21 cellular contexts compared by ENCODE assay signal in genomic region chr13:85379991-85380390, GRCh38.
"Had no signal": no experiment of that assay in that cellular context is flagged by ENCODE, and none has a peak within 500 bp of the region (broad histone marks: within the 10 kb centered on the region; RNA-seq: fewer than 3 reads in every experiment).

No MANE protein-coding gene starts in this region.

- H3K4me3 ChIP-seq: ascending aorta, gastrocnemius medialis, left ventricle myocardium inferior, smooth muscle cell, testis had no signal

- H3K27ac ChIP-seq: ascending aorta, gastrocnemius medialis, heart left ventricle, left ventricle myocardium inferior, testis had no signal

- FAIRE-seq: endometrium, TTC549 had no signal

- H3K27me3 ChIP-seq: ascending aorta, gastrocnemius medialis, heart left ventricle, testis had no signal

- H3K9me3 ChIP-seq: ascending aorta, gastrocnemius medialis, heart left ventricle, left ventricle myocardium inferior, testis had no signal

- H3K4me2 ChIP-seq: smooth muscle cell had no signal

- H3K4me1 ChIP-seq: ascending aorta, gastrocnemius medialis, heart left ventricle, left ventricle myocardium inferior, testis had no signal

- H3K36me3 ChIP-seq: ascending aorta, gastrocnemius medialis, heart left ventricle, left ventricle myocardium inferior had no signal

- DNase-seq: activated B cell treated with CpG ODN at 0.5 μM for 24 hours; activated CD4-positive, alpha-beta T cell treated with anti-CD3 and anti-CD28 coated beads for 4 hours; activated CD8-positive, alpha-beta T cell treated with anti-CD3 and anti-CD28 coated beads, Interleukin-2, amount 10 ng/mL, durations not matched to agents 7 days and 5 days; activated gamma-delta T cell; activated T-cell treated with anti-CD3 and anti-CD28 coated beads, Interleukin-2, amount 50 U/mL, for 24 hours; cerebellar nuclear complex; cortex of kidney; erythroblast; gastrocnemius medialis; heart left ventricle; left ventricle myocardium inferior; nephron progenitor cell; nucleus accumbens; stimulated activated CD4-positive, alpha-beta T cell treated with anti-CD3 and anti-CD28 coated beads, Interleukin-4, amount 100 ng/mL, for 1 hour; testis had no signal

- ATAC-seq: activated CD8-positive, alpha-beta T cell treated with anti-CD3 and anti-CD28 coated beads, Interleukin-2, amount 10 ng/mL, durations not matched to agents 7 days and 5 days; gastrocnemius medialis; heart left ventricle; sciatic nerve; stimulated activated memory B cell treated with anti-CD40 and anti-IgM and Interleukin-4, amounts not matched to agents 10 μg/mL and 1 μg/mL and 100 μg/mL, for 72 hours had no signal
